ENCODE assay signal across 7 cellular contexts in genomic region chr11:108008656-108009496, GRCh38. TPM values are rescaled to one million over a fixed set of nuclear protein-coding genes. Genes with fewer than 3 reads are reported as not detected.
DNase-seq lines count a peak whose midpoint lies in the region; ATAC-seq and TF ChIP-seq lines count a peak whose summit lies in the region.

TSS of gene CUL5 (plus strand) at chr11:108008898. CDS start at chr11:108009349, 451 bp downstream.

- TF ChIP-seq POLR2A in GM18505 (IDR thresholded peaks at IDR 0.05; ENCODE audit: borderline replicate concordance, extremely low read depth, insufficient read depth, insufficient read length) = peak; percentile 92

- peaks cover 28% of the 10 kb centered on the region for H3K4me1 ChIP-seq in hepatocyte (ENCODE audit: insufficient read depth)

- ATAC-seq in GM18505 (IDR thresholded peaks at IDR 0.05; ENCODE audit: unreplicated experiment) (peak; percentile 88), HG02970 (IDR thresholded peaks at IDR 0.05; ENCODE audit: low FRiP score, unreplicated experiment) (peak; percentile 89)

- TF ChIP-seq CTCF in astrocyte of the cerebellum (IDR thresholded peaks at IDR 0.05; ENCODE audit: low read depth, low read length, missing control alignments) (peak; percentile 93), hepatocyte (IDR thresholded peaks at IDR 0.05; ENCODE audit: poor library complexity) (peak; percentile 91), retinal pigment epithelial cell (conservative IDR thresholded peaks at IDR 0.05; ENCODE audit: low read depth, low read length) (peak; percentile 87)

- in situ Hi-C loops in astrocyte of the cerebellum (cut with HindIII; ENCODE audit: low sequenced_read_pairs) = no loop called here

- H3K79me2 ChIP-seq in hepatocyte = peaks cover 47% of the 10 kb centered on the region

- no peaks in the 10 kb centered on the region for H3K36me3 ChIP-seq in hepatocyte (replicated peaks; ENCODE audit: insufficient read depth, low read depth)

- WGBS in hepatocyte (ENCODE audit: low lambda C conversion rate, missing lambda C conversion rate) = under 1% methylated on average over 71 of the region's 72 CpGs

- peak; percentile 16 for DNase-seq in NCI-H187 treated with DMSO at 0.1 percent for 48 hours (lab: John Stamatoyannopoulos, UW)
- peak; percentile 77 for DNase-seq in T-helper 22 cell (ENCODE audit: low read depth)
- peak; percentile 86 for DNase-seq in astrocyte of the cerebellum (ENCODE audit: low read depth)
- DNase-seq in hepatocyte (ENCODE audit: low spot score) = peak; percentile 96
- DNase-seq in retinal pigment epithelial cell (ENCODE audit: low read depth) = peak; percentile 70

- peak within 1 kb of the TSS; percentile 96 for H2AFZ ChIP-seq in hepatocyte

- H4K20me1 ChIP-seq in hepatocyte (ENCODE audit: insufficient read depth, poor library complexity, severe bottlenecking) = peaks cover 39% of the 10 kb centered on the region

- no peaks in the 10 kb centered on the region for H3K9me3 ChIP-seq in hepatocyte (ENCODE audit: low read depth)

- H3K4me2 ChIP-seq in hepatocyte = peak within 1 kb of the TSS; percentile 91

- H3K4me3 ChIP-seq in astrocyte of the cerebellum (ENCODE audit: low read depth, low read length) (peak within 1 kb of the TSS; percentile 95), hepatocyte (peak within 1 kb of the TSS; percentile 91), retinal pigment epithelial cell (ENCODE audit: low read length) (peak within 1 kb of the TSS; percentile 99)

- H3K9me2 ChIP-seq in hepatocyte (replicated peaks; ENCODE audit: insufficient read depth) = no peaks in the 10 kb centered on the region

- peak within 1 kb of the TSS; percentile 99 for H3K27ac ChIP-seq in hepatocyte

- no peaks in the 10 kb centered on the region for H3K27me3 ChIP-seq in hepatocyte

RNA-seq across cellular contexts. Expression of gene CUL5, which starts in this region (rescaled TPM):
- 27.6 and 31.3 TPM in 2 replicates for total RNA-seq in hepatocyte
- polyA plus RNA-seq in hepatocyte = 20.9 and 23.2 TPM in 2 replicates

Comparison
In these comparisons a context has a peak if more than half of its experiments do, and no peak if none do; other contexts are left out.
1. Peak in every context shown above with its lines: DNase-seq, ATAC-seq, H3K4me3 ChIP-seq and H3K27ac ChIP-seq.
2. DNase-seq: peak in every context shown above with its lines; median percentile 96 in hepatocyte; 86 in astrocyte of the cerebellum; 77 in T-helper 22 cell; 70 in retinal pigment epithelial cell; 16 in NCI-H187 treated with DMSO at 0.1 percent for 48 hours.